17 cellular contexts compared by ENCODE assay signal in genomic region chr7:139765143-139765542, GRCh38.
"Had no signal": no experiment of that assay in that cellular context is flagged by ENCODE, and none has a peak within 500 bp of the region (broad histone marks: within the 10 kb centered on the region; RNA-seq: fewer than 3 reads in every experiment).

No MANE protein-coding gene starts in this region.

- H3K4me3 ChIP-seq: left ventricle myocardium inferior, lung, sigmoid colon, skin epidermis, stomach, thoracic aorta had no signal

- H3K9me3 ChIP-seq: left ventricle myocardium inferior, sigmoid colon, stomach, thoracic aorta had no signal

- DNase-seq: effector memory CD4-positive, alpha-beta T cell; kidney; left cardiac atrium; left ventricle myocardium inferior; sigmoid colon; stimulated activated CD4-positive, alpha-beta T cell treated with anti-CD3 and anti-CD28 coated beads, Interleukin-2, amount 100 ng/mL, for 24 hours; stimulated activated naive CD4-positive, alpha-beta T cell; stomach; substantia nigra; trophoblast cell had no signal

- H3K27me3 ChIP-seq: sigmoid colon, stomach had no signal

- H3K9me3 Mint-ChIP-seq: central memory CD8-positive, alpha-beta T cell; nephron had no signal

- H3K27ac Mint-ChIP-seq: nephron had no signal

- H3K4me3 Mint-ChIP-seq: central memory CD8-positive, alpha-beta T cell had no signal

- H3K36me3 ChIP-seq: sigmoid colon, thoracic aorta had no signal

- FAIRE-seq: endometrium, kidney had no signal

- H3K27me3 Mint-ChIP-seq: central memory CD8-positive, alpha-beta T cell had no signal

- ATAC-seq: esophagus mucosa, left cardiac atrium had no signal

- H3K27ac ChIP-seq: left ventricle myocardium inferior, sigmoid colon, skin epidermis, thoracic aorta had no signal
